9 cellular contexts compared by ENCODE assay signal in the genomic region with DNA sequence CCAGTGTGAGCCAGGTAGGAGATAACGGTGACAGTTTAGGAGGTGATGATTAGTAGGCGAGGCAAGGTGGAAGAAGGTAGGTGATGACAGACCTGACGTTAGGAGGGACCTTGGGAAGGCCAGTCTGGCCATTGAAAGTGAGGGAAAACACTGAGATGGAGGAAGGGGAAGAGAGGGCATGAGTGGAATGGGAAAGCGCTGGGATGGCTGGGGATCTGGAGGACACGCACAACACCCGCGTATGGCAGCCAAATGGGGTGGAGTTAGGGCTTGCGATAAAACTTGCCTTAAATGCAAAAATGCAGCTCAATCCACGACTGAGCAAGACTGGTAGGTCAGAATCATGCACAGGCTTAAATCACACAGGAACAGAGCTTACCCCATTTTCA. TPM values are rescaled to one million over a fixed set of nuclear protein-coding genes. Genes with fewer than 3 reads are reported as not detected.
A peak's percentile ranks its signal among the peaks of the same experiment; 100 is the strongest.
DNase-seq lines count a peak whose midpoint lies in the region; ATAC-seq and TF ChIP-seq lines count a peak whose summit lies in the region.
"Had no signal": no experiment of that assay in that cellular context is flagged by ENCODE, and none has a peak within 500 bp of the region (broad histone marks: within the 10 kb centered on the region; RNA-seq: fewer than 3 reads in every experiment).

No MANE protein-coding gene starts in this region.

- peak overlapping the region; percentile 72 for H3K4me3 Mint-ChIP-seq in activated naive CD4-positive, alpha-beta T cell treated with anti-CD3 and anti-CD28 coated beads for 36 hours
- H3K4me3 Mint-ChIP-seq in mesothelial cell of epicardium: peak overlapping the region; percentile 72

- TF ChIP-seq CTCF in coronary artery (IDR thresholded peaks at IDR 0.05): no peak
- TF ChIP-seq CTCF in mesothelial cell of epicardium (IDR thresholded peaks at IDR 0.05; ENCODE audit: unreplicated experiment): no peak
- TF ChIP-seq CTCF in upper lobe of left lung (IDR thresholded peaks at IDR 0.05): no peak

- ATAC-seq in upper lobe of left lung (ENCODE audit: low FRiP score in 2 of 2) (peak in 1 of 2 donors; percentile 15), GM21515 (IDR thresholded peaks at IDR 0.05; ENCODE audit: unreplicated experiment) (no peak), HG03565 (IDR thresholded peaks at IDR 0.05; ENCODE audit: unreplicated experiment) (no peak)

- H3K36me3 Mint-ChIP-seq in activated naive CD4-positive, alpha-beta T cell treated with anti-CD3 and anti-CD28 coated beads for 36 hours (ENCODE audit: low read depth): no peaks in the 10 kb centered on the region
- no peaks in the 10 kb centered on the region for H3K36me3 Mint-ChIP-seq in mesothelial cell of epicardium

- CTCF ChIA-PET in activated naive CD4-positive, alpha-beta T cell treated with anti-CD3 and anti-CD28 coated beads for 36 hours (lab: Charles Lee): no interaction called here

- DNase-seq in activated naive CD4-positive, alpha-beta T cell treated with anti-CD3 and anti-CD28 coated beads for 36 hours: no peak
- DNase-seq in activated naive CD4-positive, alpha-beta T cell treated with Interleukin-2 at 50 U/mL for 16 hours: no peak
- DNase-seq in coronary artery (ENCODE audit: low spot score) (no peak), mesothelial cell of epicardium (ENCODE audit: low spot score in 2 of 2, unreplicated experiment in 2 of 2) (no peak), upper lobe of left lung (no peak), GDM1 (lab: John Stamatoyannopoulos, UW) (no peak)

- H3K36me3 ChIP-seq in upper lobe of left lung: no peaks in the 10 kb centered on the region

- intact Hi-C loops in activated naive CD4-positive, alpha-beta T cell treated with anti-CD3 and anti-CD28 coated beads for 36 hours (cut with micrococcal nuclease): loop anchor here (1.0 to 10.0 kb wide), 7 partner anchors 24 to 514 kb away; partner anchors contain the start of genes G3BP2, NUP54, RCHY1 and THAP6

- WGBS in upper lobe of left lung, 2 donors: 50 to 58% methylated on average over 9 of the region's 9 CpGs

- H3K27me3 Mint-ChIP-seq in activated naive CD4-positive, alpha-beta T cell treated with anti-CD3 and anti-CD28 coated beads for 36 hours (ENCODE audit: low read depth): no peaks in the 10 kb centered on the region
- H3K27me3 Mint-ChIP-seq in mesothelial cell of epicardium (ENCODE audit: low read depth): no peaks in the 10 kb centered on the region

- peak overlapping the region; percentile 76 for H3K4me3 ChIP-seq in coronary artery
- peak overlapping the region in 3 of 4 donors; percentile 44 to 67 (median 65) for H3K4me3 ChIP-seq in upper lobe of left lung

- H3K9me3 ChIP-seq in upper lobe of left lung: no peaks in the 10 kb centered on the region

- H3K27ac ChIP-seq in coronary artery (no peak overlapping the region), upper lobe of left lung (peak overlapping the region; percentile 13 to 77 (median 74))
- H3K27ac ChIP-seq: KMS-11 had no signal

- no peak for TF ChIP-seq EP300 in upper lobe of left lung (IDR thresholded peaks at IDR 0.05)

- H3K27ac Mint-ChIP-seq in activated naive CD4-positive, alpha-beta T cell treated with anti-CD3 and anti-CD28 coated beads for 36 hours: no peak overlapping the region
- peak overlapping the region; percentile 72 for H3K27ac Mint-ChIP-seq in mesothelial cell of epicardium

- H3K4me1 Mint-ChIP-seq in activated naive CD4-positive, alpha-beta T cell treated with anti-CD3 and anti-CD28 coated beads for 36 hours (ENCODE audit: low read depth): peaks cover 5% of the 10 kb centered on the region
- peaks cover 11% of the 10 kb centered on the region for H3K4me1 Mint-ChIP-seq in mesothelial cell of epicardium

- H3K27me3 ChIP-seq in upper lobe of left lung: no peaks in the 10 kb centered on the region

- H3K4me1 ChIP-seq in upper lobe of left lung: peaks cover 0 to 13% (median 9%) of the 10 kb centered on the region in 4 donors

- TF ChIP-seq POLR2A in upper lobe of left lung (IDR thresholded peaks at IDR 0.05): no peak

- H3K9me3 Mint-ChIP-seq in activated naive CD4-positive, alpha-beta T cell treated with anti-CD3 and anti-CD28 coated beads for 36 hours: no peaks in the 10 kb centered on the region
- no peaks in the 10 kb centered on the region for H3K9me3 Mint-ChIP-seq in mesothelial cell of epicardium

RNA-seq across cellular contexts. Expression of gene CDKL2, which starts 0.6 kb away (rescaled TPM):
- 1 to 10 TPM in 1 of 2 experiments, under 1 TPM in 1; 0.79 to 1.2 TPM for total RNA-seq in activated naive CD4-positive, alpha-beta T cell treated with anti-CD3 and anti-CD28 coated beads for 36 hours
- total RNA-seq in mesothelial cell of epicardium (2.1 to 3.0 TPM (median 3.0 TPM) in 3 replicates), upper lobe of left lung (10 to 100 TPM in 5 of 6 donors, 1 to 10 TPM in 1; 3.7 to 32.4 (median 17.0) TPM)

RNA-seq across cellular contexts. Expression of gene G3BP2, which starts 42.3 kb away (rescaled TPM):
- total RNA-seq in activated naive CD4-positive, alpha-beta T cell treated with anti-CD3 and anti-CD28 coated beads for 36 hours: 100 to 1,000 TPM; 134 to 144 TPM
- total RNA-seq in mesothelial cell of epicardium: 169 to 178 TPM (median 175 TPM) in 3 replicates
- total RNA-seq in upper lobe of left lung: 100 to 1,000 TPM in 3 of 6 donors, 10 to 100 TPM in 3; 42.8 to 121 (median 97.1) TPM

Comparison
In these comparisons a context has a peak if more than half of its experiments do, and no peak if none do; other contexts are left out.
1. H3K27ac ChIP-seq: peak in upper lobe of left lung (4 of 4); none in coronary artery (0 of 2).